Comparison of ENCODE assay signal across 1 cellular context in genomic region chr2:132416996-132417395, GRCh38.
TF ChIP-seq lines count a peak whose summit lies in the region.

No MANE protein-coding gene starts in this region.

TF ChIP-seq in HepG2, 621 proteins besides CTCF, POLR2A, EP300 and RAD21 (continued from another document):
- TF ChIP-seq ZXDC (CRISPR knock-in tag; IDR thresholded peaks at IDR 0.05) = no peak
- no peak for TF ChIP-seq BRCA1 (CRISPR knock-in tag; IDR thresholded peaks at IDR 0.05)
- no peak for TF ChIP-seq GTF3A (CRISPR knock-in tag; conservative IDR thresholded peaks at IDR 0.05)
- TF ChIP-seq BRD4 (CRISPR knock-in tag; IDR thresholded peaks at IDR 0.05) = 0 out of 2 replicates have a peak, but pooled peaks have one; percentile 23
- TF ChIP-seq THAP7 (CRISPR knock-in tag; IDR thresholded peaks at IDR 0.05) = 0 out of 2 replicates have a peak, but pooled peaks have one; percentile 24
- TF ChIP-seq ZNF136 (CRISPR knock-in tag; IDR thresholded peaks at IDR 0.05; ENCODE audit: low read depth) = no peak
- TF ChIP-seq MLX (CRISPR knock-in tag; IDR thresholded peaks at IDR 0.05) = no peak
- 0 out of 2 replicates have a peak, but pooled peaks have one; percentile 53 for TF ChIP-seq NFAT5 (CRISPR knock-in tag; IDR thresholded peaks at IDR 0.05)
